1 cellular context compared by ENCODE assay signal in the genomic region with DNA sequence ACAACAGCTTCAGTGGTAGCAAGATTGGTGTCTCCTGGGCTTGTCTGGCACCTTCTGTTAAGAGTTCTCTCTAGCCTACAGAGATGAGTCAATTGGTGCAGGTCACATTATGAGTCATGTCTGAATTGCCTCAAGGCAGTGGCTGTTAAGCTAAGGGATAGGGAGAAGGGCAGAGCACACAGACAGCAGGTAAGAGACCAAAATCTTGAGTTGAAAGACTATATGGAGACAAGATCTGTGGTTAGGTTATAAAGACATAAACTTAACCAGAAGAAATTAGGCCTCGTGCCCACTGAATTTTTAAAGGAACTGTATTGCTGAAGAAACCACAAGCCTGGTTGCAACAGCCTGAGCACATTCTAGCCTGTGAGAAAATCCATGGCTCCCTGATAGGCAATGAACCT.
TF ChIP-seq lines count a peak whose summit lies in the region.

No MANE protein-coding gene starts in this region.

TF ChIP-seq in GM12878, 131 proteins besides CTCF, POLR2A, EP300 and RAD21 (continued from another document and continues in another):
- TF ChIP-seq NRF1 (conservative IDR thresholded peaks at IDR 0.05; ENCODE audit: low read depth, low read length) (no peak), SMARCA5 (IDR thresholded peaks at IDR 0.05) (no peak), RCOR1 (conservative IDR thresholded peaks at IDR 0.05; ENCODE audit: low read depth, low read length) (no peak), IKZF2 (IDR thresholded peaks at IDR 0.05) (peak; percentile 76 to 86), ZNF24 (IDR thresholded peaks at IDR 0.05) (no peak), STAT3 (IDR thresholded peaks at IDR 0.05; ENCODE audit: low read depth, low read length) (no peak), YBX1 (IDR thresholded peaks at IDR 0.05) (no peak), SMAD5 (IDR thresholded peaks at IDR 0.05; ENCODE audit: low read depth) (no peak), YY1 (IDR thresholded peaks at IDR 0.05; ENCODE audit: low read depth, low read length) (no peak), SIN3A (IDR thresholded peaks at IDR 0.05; ENCODE audit: low read depth, low read length) (no peak), SMC3 (IDR thresholded peaks at IDR 0.05; ENCODE audit: borderline replicate concordance, low read length) (no peak), POU2F2 (IDR thresholded peaks at IDR 0.05; ENCODE audit: borderline replicate concordance, low read depth, low read length) (peak; percentile 35; the same call in 1 of the 3 replicates), NFXL1 (IDR thresholded peaks at IDR 0.05; ENCODE audit: borderline replicate concordance) (no peak), MXI1 (IDR thresholded peaks at IDR 0.05; ENCODE audit: low read depth, low read length) (0 out of 2 replicates have a peak, but pooled peaks have one; percentile 22), FOS (IDR thresholded peaks at IDR 0.05; ENCODE audit: borderline replicate concordance, extremely low read depth, insufficient read length) (no peak), FOXM1 (IDR thresholded peaks at IDR 0.05; ENCODE audit: low read depth, low read length) (peak; percentile 62; the same call in 1 of the 2 replicates), CBX3 (IDR thresholded peaks at IDR 0.05; ENCODE audit: borderline replicate concordance, low read depth) (no peak), ESRRA (IDR thresholded peaks at IDR 0.05; ENCODE audit: low read length) (no peak), MEF2B (IDR thresholded peaks at IDR 0.05; ENCODE audit: partially characterized antibody, poor library complexity, severe bottlenecking) (peak; percentile 61), ETV6 (conservative IDR thresholded peaks at IDR 0.05 in 1 of 2, IDR thresholded peaks at IDR 0.05 in 1 of 2; ENCODE audit: borderline replicate concordance in 1 of 2, low read depth in 1 of 2) (peak in 1 of 2 experiments; percentile 41; a peak in 1 of 4 replicates), STAT1 (conservative IDR thresholded peaks at IDR 0.05) (no peak), PAX5 (IDR thresholded peaks at IDR 0.05; ENCODE audit: borderline replicate concordance, low read depth, low read length) (peak; percentile 32; the same call in 1 of the 2 replicates)
- TF ChIP-seq, protein P1, sequence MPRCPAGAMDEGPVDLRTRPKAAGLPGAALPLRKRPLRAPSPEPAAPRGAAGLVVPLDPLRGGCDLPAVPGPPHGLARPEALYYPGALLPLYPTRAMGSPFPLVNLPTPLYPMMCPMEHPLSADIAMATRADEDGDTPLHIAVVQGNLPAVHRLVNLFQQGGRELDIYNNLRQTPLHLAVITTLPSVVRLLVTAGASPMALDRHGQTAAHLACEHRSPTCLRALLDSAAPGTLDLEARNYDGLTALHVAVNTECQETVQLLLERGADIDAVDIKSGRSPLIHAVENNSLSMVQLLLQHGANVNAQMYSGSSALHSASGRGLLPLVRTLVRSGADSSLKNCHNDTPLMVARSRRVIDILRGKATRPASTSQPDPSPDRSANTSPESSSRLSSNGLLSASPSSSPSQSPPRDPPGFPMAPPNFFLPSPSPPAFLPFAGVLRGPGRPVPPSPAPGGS (IDR thresholded peaks at IDR 0.05; ENCODE audit: borderline replicate concordance, insufficient read depth, low read depth, low read length, poor library complexity, severe bottlenecking), result peak; percentile 47
- TF ChIP-seq, protein P2, sequence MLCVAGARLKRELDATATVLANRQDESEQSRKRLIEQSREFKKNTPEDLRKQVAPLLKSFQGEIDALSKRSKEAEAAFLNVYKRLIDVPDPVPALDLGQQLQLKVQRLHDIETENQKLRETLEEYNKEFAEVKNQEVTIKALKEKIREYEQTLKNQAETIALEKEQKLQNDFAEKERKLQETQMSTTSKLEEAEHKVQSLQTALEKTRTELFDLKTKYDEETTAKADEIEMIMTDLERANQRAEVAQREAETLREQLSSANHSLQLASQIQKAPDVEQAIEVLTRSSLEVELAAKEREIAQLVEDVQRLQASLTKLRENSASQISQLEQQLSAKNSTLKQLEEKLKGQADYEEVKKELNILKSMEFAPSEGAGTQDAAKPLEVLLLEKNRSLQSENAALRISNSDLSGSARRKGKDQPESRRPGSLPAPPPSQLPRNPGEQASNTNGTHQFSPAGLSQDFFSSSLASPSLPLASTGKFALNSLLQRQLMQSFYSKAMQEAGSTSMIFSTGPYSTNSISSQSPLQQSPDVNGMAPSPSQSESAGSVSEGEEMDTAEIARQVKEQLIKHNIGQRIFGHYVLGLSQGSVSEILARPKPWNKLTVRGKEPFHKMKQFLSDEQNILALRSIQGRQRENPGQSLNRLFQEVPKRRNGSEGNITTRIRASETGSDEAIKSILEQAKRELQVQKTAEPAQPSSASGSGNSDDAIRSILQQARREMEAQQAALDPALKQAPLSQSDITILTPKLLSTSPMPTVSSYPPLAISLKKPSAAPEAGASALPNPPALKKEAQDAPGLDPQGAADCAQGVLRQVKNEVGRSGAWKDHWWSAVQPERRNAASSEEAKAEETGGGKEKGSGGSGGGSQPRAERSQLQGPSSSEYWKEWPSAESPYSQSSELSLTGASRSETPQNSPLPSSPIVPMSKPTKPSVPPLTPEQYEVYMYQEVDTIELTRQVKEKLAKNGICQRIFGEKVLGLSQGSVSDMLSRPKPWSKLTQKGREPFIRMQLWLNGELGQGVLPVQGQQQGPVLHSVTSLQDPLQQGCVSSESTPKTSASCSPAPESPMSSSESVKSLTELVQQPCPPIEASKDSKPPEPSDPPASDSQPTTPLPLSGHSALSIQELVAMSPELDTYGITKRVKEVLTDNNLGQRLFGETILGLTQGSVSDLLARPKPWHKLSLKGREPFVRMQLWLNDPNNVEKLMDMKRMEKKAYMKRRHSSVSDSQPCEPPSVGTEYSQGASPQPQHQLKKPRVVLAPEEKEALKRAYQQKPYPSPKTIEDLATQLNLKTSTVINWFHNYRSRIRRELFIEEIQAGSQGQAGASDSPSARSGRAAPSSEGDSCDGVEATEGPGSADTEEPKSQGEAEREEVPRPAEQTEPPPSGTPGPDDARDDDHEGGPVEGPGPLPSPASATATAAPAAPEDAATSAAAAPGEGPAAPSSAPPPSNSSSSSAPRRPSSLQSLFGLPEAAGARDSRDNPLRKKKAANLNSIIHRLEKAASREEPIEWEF (IDR thresholded peaks at IDR 0.05; ENCODE audit: insufficient replicate concordance, low read depth, low read length), result no peak
- TF ChIP-seq, protein P3, sequence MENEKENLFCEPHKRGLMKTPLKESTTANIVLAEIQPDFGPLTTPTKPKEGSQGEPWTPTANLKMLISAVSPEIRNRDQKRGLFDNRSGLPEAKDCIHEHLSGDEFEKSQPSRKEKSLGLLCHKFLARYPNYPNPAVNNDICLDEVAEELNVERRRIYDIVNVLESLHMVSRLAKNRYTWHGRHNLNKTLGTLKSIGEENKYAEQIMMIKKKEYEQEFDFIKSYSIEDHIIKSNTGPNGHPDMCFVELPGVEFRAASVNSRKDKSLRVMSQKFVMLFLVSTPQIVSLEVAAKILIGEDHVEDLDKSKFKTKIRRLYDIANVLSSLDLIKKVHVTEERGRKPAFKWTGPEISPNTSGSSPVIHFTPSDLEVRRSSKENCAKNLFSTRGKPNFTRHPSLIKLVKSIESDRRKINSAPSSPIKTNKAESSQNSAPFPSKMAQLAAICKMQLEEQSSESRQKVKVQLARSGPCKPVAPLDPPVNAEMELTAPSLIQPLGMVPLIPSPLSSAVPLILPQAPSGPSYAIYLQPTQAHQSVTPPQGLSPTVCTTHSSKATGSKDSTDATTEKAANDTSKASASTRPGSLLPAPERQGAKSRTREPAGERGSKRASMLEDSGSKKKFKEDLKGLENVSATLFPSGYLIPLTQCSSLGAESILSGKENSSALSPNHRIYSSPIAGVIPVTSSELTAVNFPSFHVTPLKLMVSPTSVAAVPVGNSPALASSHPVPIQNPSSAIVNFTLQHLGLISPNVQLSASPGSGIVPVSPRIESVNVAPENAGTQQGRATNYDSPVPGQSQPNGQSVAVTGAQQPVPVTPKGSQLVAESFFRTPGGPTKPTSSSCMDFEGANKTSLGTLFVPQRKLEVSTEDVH (IDR thresholded peaks at IDR 0.05; ENCODE audit: low read depth, partially characterized antibody), result no peak
- TF ChIP-seq, protein P4, sequence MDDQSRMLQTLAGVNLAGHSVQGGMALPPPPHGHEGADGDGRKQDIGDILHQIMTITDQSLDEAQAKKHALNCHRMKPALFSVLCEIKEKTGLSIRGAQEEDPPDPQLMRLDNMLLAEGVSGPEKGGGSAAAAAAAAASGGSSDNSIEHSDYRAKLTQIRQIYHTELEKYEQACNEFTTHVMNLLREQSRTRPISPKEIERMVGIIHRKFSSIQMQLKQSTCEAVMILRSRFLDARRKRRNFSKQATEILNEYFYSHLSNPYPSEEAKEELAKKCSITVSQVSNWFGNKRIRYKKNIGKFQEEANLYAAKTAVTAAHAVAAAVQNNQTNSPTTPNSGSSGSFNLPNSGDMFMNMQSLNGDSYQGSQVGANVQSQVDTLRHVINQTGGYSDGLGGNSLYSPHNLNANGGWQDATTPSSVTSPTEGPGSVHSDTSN (IDR thresholded peaks at IDR 0.05; ENCODE audit: insufficient replicate concordance, low read depth, low read length), result no peak
- TF ChIP-seq, protein P5, sequence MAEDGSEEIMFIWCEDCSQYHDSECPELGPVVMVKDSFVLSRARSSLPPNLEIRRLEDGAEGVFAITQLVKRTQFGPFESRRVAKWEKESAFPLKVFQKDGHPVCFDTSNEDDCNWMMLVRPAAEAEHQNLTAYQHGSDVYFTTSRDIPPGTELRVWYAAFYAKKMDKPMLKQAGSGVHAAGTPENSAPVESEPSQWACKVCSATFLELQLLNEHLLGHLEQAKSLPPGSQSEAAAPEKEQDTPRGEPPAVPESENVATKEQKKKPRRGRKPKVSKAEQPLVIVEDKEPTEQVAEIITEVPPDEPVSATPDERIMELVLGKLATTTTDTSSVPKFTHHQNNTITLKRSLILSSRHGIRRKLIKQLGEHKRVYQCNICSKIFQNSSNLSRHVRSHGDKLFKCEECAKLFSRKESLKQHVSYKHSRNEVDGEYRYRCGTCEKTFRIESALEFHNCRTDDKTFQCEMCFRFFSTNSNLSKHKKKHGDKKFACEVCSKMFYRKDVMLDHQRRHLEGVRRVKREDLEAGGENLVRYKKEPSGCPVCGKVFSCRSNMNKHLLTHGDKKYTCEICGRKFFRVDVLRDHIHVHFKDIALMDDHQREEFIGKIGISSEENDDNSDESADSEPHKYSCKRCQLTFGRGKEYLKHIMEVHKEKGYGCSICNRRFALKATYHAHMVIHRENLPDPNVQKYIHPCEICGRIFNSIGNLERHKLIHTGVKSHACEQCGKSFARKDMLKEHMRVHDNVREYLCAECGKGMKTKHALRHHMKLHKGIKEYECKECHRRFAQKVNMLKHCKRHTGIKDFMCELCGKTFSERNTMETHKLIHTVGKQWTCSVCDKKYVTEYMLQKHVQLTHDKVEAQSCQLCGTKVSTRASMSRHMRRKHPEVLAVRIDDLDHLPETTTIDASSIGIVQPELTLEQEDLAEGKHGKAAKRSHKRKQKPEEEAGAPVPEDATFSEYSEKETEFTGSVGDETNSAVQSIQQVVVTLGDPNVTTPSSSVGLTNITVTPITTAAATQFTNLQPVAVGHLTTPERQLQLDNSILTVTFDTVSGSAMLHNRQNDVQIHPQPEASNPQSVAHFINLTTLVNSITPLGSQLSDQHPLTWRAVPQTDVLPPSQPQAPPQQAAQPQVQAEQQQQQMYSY (CRISPR knock-in tag; IDR thresholded peaks at IDR 0.05), result no peak
- TF ChIP-seq, protein P6, sequence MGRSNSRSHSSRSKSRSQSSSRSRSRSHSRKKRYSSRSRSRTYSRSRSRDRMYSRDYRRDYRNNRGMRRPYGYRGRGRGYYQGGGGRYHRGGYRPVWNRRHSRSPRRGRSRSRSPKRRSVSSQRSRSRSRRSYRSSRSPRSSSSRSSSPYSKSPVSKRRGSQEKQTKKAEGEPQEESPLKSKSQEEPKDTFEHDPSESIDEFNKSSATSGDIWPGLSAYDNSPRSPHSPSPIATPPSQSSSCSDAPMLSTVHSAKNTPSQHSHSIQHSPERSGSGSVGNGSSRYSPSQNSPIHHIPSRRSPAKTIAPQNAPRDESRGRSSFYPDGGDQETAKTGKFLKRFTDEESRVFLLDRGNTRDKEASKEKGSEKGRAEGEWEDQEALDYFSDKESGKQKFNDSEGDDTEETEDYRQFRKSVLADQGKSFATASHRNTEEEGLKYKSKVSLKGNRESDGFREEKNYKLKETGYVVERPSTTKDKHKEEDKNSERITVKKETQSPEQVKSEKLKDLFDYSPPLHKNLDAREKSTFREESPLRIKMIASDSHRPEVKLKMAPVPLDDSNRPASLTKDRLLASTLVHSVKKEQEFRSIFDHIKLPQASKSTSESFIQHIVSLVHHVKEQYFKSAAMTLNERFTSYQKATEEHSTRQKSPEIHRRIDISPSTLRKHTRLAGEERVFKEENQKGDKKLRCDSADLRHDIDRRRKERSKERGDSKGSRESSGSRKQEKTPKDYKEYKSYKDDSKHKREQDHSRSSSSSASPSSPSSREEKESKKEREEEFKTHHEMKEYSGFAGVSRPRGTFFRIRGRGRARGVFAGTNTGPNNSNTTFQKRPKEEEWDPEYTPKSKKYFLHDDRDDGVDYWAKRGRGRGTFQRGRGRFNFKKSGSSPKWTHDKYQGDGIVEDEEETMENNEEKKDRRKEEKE (IDR thresholded peaks at IDR 0.05), result no peak
- TF ChIP-seq, protein P7, sequence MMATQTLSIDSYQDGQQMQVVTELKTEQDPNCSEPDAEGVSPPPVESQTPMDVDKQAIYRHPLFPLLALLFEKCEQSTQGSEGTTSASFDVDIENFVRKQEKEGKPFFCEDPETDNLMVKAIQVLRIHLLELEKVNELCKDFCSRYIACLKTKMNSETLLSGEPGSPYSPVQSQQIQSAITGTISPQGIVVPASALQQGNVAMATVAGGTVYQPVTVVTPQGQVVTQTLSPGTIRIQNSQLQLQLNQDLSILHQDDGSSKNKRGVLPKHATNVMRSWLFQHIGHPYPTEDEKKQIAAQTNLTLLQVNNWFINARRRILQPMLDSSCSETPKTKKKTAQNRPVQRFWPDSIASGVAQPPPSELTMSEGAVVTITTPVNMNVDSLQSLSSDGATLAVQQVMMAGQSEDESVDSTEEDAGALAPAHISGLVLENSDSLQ (IDR thresholded peaks at IDR 0.05), result no peak
- TF ChIP-seq, protein P8, sequence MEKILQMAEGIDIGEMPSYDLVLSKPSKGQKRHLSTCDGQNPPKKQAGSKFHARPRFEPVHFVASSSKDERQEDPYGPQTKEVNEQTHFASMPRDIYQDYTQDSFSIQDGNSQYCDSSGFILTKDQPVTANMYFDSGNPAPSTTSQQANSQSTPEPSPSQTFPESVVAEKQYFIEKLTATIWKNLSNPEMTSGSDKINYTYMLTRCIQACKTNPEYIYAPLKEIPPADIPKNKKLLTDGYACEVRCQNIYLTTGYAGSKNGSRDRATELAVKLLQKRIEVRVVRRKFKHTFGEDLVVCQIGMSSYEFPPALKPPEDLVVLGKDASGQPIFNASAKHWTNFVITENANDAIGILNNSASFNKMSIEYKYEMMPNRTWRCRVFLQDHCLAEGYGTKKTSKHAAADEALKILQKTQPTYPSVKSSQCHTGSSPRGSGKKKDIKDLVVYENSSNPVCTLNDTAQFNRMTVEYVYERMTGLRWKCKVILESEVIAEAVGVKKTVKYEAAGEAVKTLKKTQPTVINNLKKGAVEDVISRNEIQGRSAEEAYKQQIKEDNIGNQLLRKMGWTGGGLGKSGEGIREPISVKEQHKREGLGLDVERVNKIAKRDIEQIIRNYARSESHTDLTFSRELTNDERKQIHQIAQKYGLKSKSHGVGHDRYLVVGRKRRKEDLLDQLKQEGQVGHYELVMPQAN (conservative IDR thresholded peaks at IDR 0.05), result no peak
- TF ChIP-seq, protein P9, sequence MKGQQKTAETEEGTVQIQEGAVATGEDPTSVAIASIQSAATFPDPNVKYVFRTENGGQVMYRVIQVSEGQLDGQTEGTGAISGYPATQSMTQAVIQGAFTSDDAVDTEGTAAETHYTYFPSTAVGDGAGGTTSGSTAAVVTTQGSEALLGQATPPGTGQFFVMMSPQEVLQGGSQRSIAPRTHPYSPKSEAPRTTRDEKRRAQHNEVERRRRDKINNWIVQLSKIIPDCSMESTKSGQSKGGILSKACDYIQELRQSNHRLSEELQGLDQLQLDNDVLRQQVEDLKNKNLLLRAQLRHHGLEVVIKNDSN (IDR thresholded peaks at IDR 0.05; ENCODE audit: borderline replicate concordance, extremely low read length, insufficient read depth, low read depth, low read length), result no peak
